Comparison of ENCODE assay signal across 35 cellular contexts in the genomic region with DNA sequence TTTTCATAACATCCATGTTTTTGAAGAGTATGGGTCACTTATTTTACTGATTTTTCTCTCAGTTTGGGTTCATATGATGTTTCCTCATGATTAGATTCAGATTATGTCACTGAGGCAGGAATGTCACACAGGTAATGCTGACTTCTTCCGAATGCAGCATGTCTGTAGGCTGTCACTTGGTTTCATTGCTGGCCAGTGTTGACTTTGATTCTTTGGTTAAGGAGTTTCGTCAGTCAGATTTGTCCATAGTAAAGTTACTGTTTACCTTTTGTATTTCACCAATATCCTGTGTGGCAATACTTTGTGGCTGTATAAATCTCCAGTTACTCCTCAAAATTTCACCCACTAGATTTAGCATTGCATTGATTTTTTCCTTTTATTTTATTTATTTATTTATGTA.
"Had no signal": no experiment of that assay in that cellular context is flagged by ENCODE, and none has a peak within 500 bp of the region (broad histone marks: within the 10 kb centered on the region; RNA-seq: fewer than 3 reads in every experiment).

No MANE protein-coding gene starts in this region.

- H3K27me3 Mint-ChIP-seq: activated naive CD4-positive, alpha-beta T cell treated with anti-CD3 and anti-CD28 coated beads, Interleukin-2, amount 10 ng/mL, durations not matched to agents 7 days and 5 days had no signal

- H3K36me3 ChIP-seq: ascending aorta, cardiac muscle cell had no signal

- H3K4me1 ChIP-seq: ascending aorta had no signal

- H3K27ac Mint-ChIP-seq: activated CD4-positive, alpha-beta memory T cell treated with anti-CD3 and anti-CD28 coated beads, Interleukin-2, amount 10 ng/mL, durations not matched to agents 7 days and 5 days; activated CD4-positive, alpha-beta T cell treated with anti-CD3 and anti-CD28 coated beads for 36 hours; activated CD4-positive, alpha-beta T cell treated with anti-CD3 and anti-CD28 coated beads, Interleukin-2, amount 10 ng/mL, durations not matched to agents 7 days and 5 days; activated CD8-positive, alpha-beta memory T cell treated with anti-CD3 and anti-CD28 coated beads, Interleukin-2, amount 10 ng/mL, durations not matched to agents 7 days and 5 days; activated CD8-positive, alpha-beta T cell treated with anti-CD3 and anti-CD28 coated beads, Interleukin-2, amount 10 ng/mL, durations not matched to agents 7 days and 5 days; activated naive CD4-positive, alpha-beta T cell treated with anti-CD3 and anti-CD28 coated beads, Interleukin-2, amount 10 ng/mL, durations not matched to agents 7 days and 5 days; activated naive CD4-positive, alpha-beta T cell treated with anti-CD3 and anti-CD28 coated beads, Interleukin-2, amount 50 U/mL, for 24 hours; activated naive CD8-positive, alpha-beta T cell; activated naive CD8-positive, alpha-beta T cell treated with anti-CD3 and anti-CD28 coated beads, Interleukin-2, amount 10 ng/mL, durations not matched to agents 7 days and 5 days; activated naive CD8-positive, alpha-beta T cell treated with anti-CD3 and anti-CD28 coated beads, Interleukin-2, amount 50 U/mL, for 24 hours; activated T-cell treated with anti-CD3 and anti-CD28 coated beads, Interleukin-2, amount 50 U/mL, for 24 hours; activated T-helper 2 cell treated with anti-CD3 and anti-CD28 coated beads, Interferon-gamma antibody, Interleukin-2, Interleukin-4, amounts not matched to agents 10 μg/mL and 5 μg/mL and 100 μg/mL, durations not matched to agents 14 hours and 24 hours and 36 hours; brain; T-helper 17 cell had no signal

- H3K4me3 ChIP-seq: ascending aorta, cardiac muscle cell had no signal

- ATAC-seq: activated CD4-positive, alpha-beta T cell treated with anti-CD3 and anti-CD28 coated beads for 36 hours; activated CD4-positive, CD25-positive, alpha-beta regulatory T cell treated with anti-CD3 and anti-CD28 coated beads, Interleukin-2, amount 50 U/mL, for 24 hours; activated CD8-positive, alpha-beta memory T cell treated with anti-CD3 and anti-CD28 coated beads, Interleukin-2, amount 10 ng/mL, durations not matched to agents 7 days and 5 days; activated CD8-positive, alpha-beta T cell treated with anti-CD3 and anti-CD28 coated beads, Interleukin-2, amount 10 ng/mL, durations not matched to agents 7 days and 5 days; activated naive CD8-positive, alpha-beta T cell treated with anti-CD3 and anti-CD28 coated beads, Interleukin-2, amount 50 U/mL, for 24 hours; T-helper 17 cell had no signal

- H3K36me3 Mint-ChIP-seq: activated CD8-positive, alpha-beta memory T cell treated with anti-CD3 and anti-CD28 coated beads, Interleukin-2, amount 10 ng/mL, durations not matched to agents 7 days and 5 days; activated naive CD4-positive, alpha-beta T cell treated with anti-CD3 and anti-CD28 coated beads, Interleukin-2, amount 10 ng/mL, durations not matched to agents 7 days and 5 days; activated naive CD8-positive, alpha-beta T cell; activated naive CD8-positive, alpha-beta T cell treated with anti-CD3 and anti-CD28 coated beads, Interleukin-2, amount 10 ng/mL, durations not matched to agents 7 days and 5 days; brain had no signal

- H3K27ac ChIP-seq: ascending aorta, cardiac muscle cell, VCaP had no signal

- H3K9me3 Mint-ChIP-seq: activated CD4-positive, alpha-beta memory T cell treated with anti-CD3 and anti-CD28 coated beads, Interleukin-2, amount 10 ng/mL, durations not matched to agents 7 days and 5 days; activated CD4-positive, alpha-beta T cell treated with anti-CD3 and anti-CD28 coated beads, Interleukin-2, amount 10 ng/mL, durations not matched to agents 7 days and 5 days; activated naive CD4-positive, alpha-beta T cell treated with anti-CD3 and anti-CD28 coated beads, Interleukin-2, amount 10 ng/mL, durations not matched to agents 7 days and 5 days; activated naive CD4-positive, alpha-beta T cell treated with anti-CD3 and anti-CD28 coated beads, Interleukin-2, amount 50 U/mL, for 24 hours; activated naive CD8-positive, alpha-beta T cell treated with anti-CD3 and anti-CD28 coated beads, Interleukin-2, amount 10 ng/mL, durations not matched to agents 7 days and 5 days; activated naive CD8-positive, alpha-beta T cell treated with anti-CD3 and anti-CD28 coated beads, Interleukin-2, amount 50 U/mL, for 24 hours; activated T-cell treated with anti-CD3 and anti-CD28 coated beads, Interleukin-2, amount 50 U/mL, for 24 hours; activated T-helper 2 cell treated with anti-CD3 and anti-CD28 coated beads, Interferon-gamma antibody, Interleukin-2, Interleukin-4, amounts not matched to agents 10 μg/mL and 5 μg/mL and 100 μg/mL, durations not matched to agents 14 hours and 24 hours and 36 hours; central memory CD8-positive, alpha-beta T cell had no signal

- H3K27me3 ChIP-seq: ascending aorta, cardiac muscle cell had no signal

- H3K4me1 Mint-ChIP-seq: activated CD4-positive, alpha-beta memory T cell treated with anti-CD3 and anti-CD28 coated beads, Interleukin-2, amount 10 ng/mL, durations not matched to agents 7 days and 5 days; activated CD4-positive, alpha-beta T cell treated with anti-CD3 and anti-CD28 coated beads for 36 hours; activated CD4-positive, alpha-beta T cell treated with anti-CD3 and anti-CD28 coated beads, Interleukin-2, amount 10 ng/mL, durations not matched to agents 7 days and 5 days; activated CD8-positive, alpha-beta memory T cell treated with anti-CD3 and anti-CD28 coated beads, Interleukin-2, amount 10 ng/mL, durations not matched to agents 7 days and 5 days; activated naive CD4-positive, alpha-beta T cell treated with anti-CD3 and anti-CD28 coated beads, Interleukin-2, amount 10 ng/mL, durations not matched to agents 7 days and 5 days; activated naive CD4-positive, alpha-beta T cell treated with anti-CD3 and anti-CD28 coated beads, Interleukin-2, amount 50 U/mL, for 24 hours; activated naive CD8-positive, alpha-beta T cell treated with anti-CD3 and anti-CD28 coated beads, Interleukin-2, amount 10 ng/mL, durations not matched to agents 7 days and 5 days; activated naive CD8-positive, alpha-beta T cell treated with anti-CD3 and anti-CD28 coated beads, Interleukin-2, amount 50 U/mL, for 24 hours; brain; central memory CD8-positive, alpha-beta T cell had no signal

- H3K9me3 ChIP-seq: ascending aorta had no signal

- FAIRE-seq: bronchial epithelial cell, TTC549 had no signal

- DNase-seq: activated CD4-positive, alpha-beta memory T cell treated with anti-CD3 and anti-CD28 coated beads, Interleukin-2, amount 10 ng/mL, durations not matched to agents 7 days and 5 days; activated CD4-positive, alpha-beta T cell treated with anti-CD3 and anti-CD28 coated beads for 1 hour; activated CD4-positive, alpha-beta T cell treated with anti-CD3 and anti-CD28 coated beads for 36 hours; activated CD4-positive, alpha-beta T cell treated with anti-CD3 and anti-CD28 coated beads for 48 hours; activated CD4-positive, alpha-beta T cell treated with anti-CD3 and anti-CD28 coated beads, Interleukin-2, amount 10 ng/mL, durations not matched to agents 7 days and 5 days; activated CD4-positive, alpha-beta T cell treated with anti-CD3 and anti-CD28 coated beads, Interleukin-2, amount 50 U/mL, for 48 hours; activated CD4-positive, CD25-positive, alpha-beta regulatory T cell; activated CD8-positive, alpha-beta memory T cell treated with anti-CD3 and anti-CD28 coated beads for 24 hours; activated CD8-positive, alpha-beta memory T cell treated with anti-CD3 and anti-CD28 coated beads, Interleukin-2, amount 10 ng/mL, durations not matched to agents 7 days and 5 days; activated CD8-positive, alpha-beta memory T cell treated with anti-CD3 and anti-CD28 coated beads, Interleukin-2, amount 50 U/mL, for 48 hours; activated CD8-positive, alpha-beta T cell treated with anti-CD3 and anti-CD28 coated beads, Interleukin-2, amount 10 ng/mL, durations not matched to agents 7 days and 5 days; activated effector memory CD4-positive, alpha-beta T cell treated with Interleukin-2 at 50 U/mL for 16 hours; activated gamma-delta T cell; activated naive CD4-positive, alpha-beta T cell treated with anti-CD3 and anti-CD28 coated beads, Interleukin-2, amount 10 ng/mL, durations not matched to agents 7 days and 5 days; activated naive CD4-positive, alpha-beta T cell treated with Interleukin-2 at 50 U/mL for 16 hours; activated naive CD8-positive, alpha-beta T cell treated with anti-CD3 and anti-CD28 coated beads, Interleukin-2, amount 10 ng/mL, durations not matched to agents 7 days and 5 days; activated naive CD8-positive, alpha-beta T cell treated with anti-CD3 and anti-CD28 coated beads, Interleukin-2, amount 50 U/mL, for 24 hours; activated T-cell treated with anti-CD3 and anti-CD28 coated beads, Interleukin-2, amount 50 U/mL, for 24 hours; activated T-cell treated with anti-CD3 and anti-CD28 coated beads, Interleukin-2, amount 50 U/mL, for 48 hours; amygdala; anterior cingulate cortex; caudate nucleus; cerebellar nuclear complex; T-helper 17 cell had no signal

- H3K4me3 Mint-ChIP-seq: activated CD4-positive, alpha-beta memory T cell treated with anti-CD3 and anti-CD28 coated beads, Interleukin-2, amount 10 ng/mL, durations not matched to agents 7 days and 5 days; activated CD4-positive, alpha-beta T cell treated with anti-CD3 and anti-CD28 coated beads for 36 hours; activated CD4-positive, alpha-beta T cell treated with anti-CD3 and anti-CD28 coated beads, Interleukin-2, amount 10 ng/mL, durations not matched to agents 7 days and 5 days; activated CD8-positive, alpha-beta memory T cell treated with anti-CD3 and anti-CD28 coated beads, Interleukin-2, amount 10 ng/mL, durations not matched to agents 7 days and 5 days; activated CD8-positive, alpha-beta T cell treated with anti-CD3 and anti-CD28 coated beads, Interleukin-2, amount 10 ng/mL, durations not matched to agents 7 days and 5 days; activated naive CD4-positive, alpha-beta T cell treated with anti-CD3 and anti-CD28 coated beads, Interleukin-2, amount 10 ng/mL, durations not matched to agents 7 days and 5 days; activated naive CD4-positive, alpha-beta T cell treated with anti-CD3 and anti-CD28 coated beads, Interleukin-2, amount 50 U/mL, for 24 hours; activated naive CD8-positive, alpha-beta T cell; activated naive CD8-positive, alpha-beta T cell treated with anti-CD3 and anti-CD28 coated beads, Interleukin-2, amount 10 ng/mL, durations not matched to agents 7 days and 5 days; activated naive CD8-positive, alpha-beta T cell treated with anti-CD3 and anti-CD28 coated beads, Interleukin-2, amount 50 U/mL, for 24 hours; activated T-cell treated with anti-CD3 and anti-CD28 coated beads, Interleukin-2, amount 50 U/mL, for 24 hours; brain; central memory CD8-positive, alpha-beta T cell; T-helper 17 cell had no signal
